In genomic region chr11:12800032-12800671, GRCh38 we compare ENCODE assay signal across 8 cellular contexts.
DNase-seq lines count a peak whose midpoint lies in the region; ATAC-seq and TF ChIP-seq lines count a peak whose summit lies in the region.

No MANE protein-coding gene starts in this region.

- H3K9me3 ChIP-seq in ES-I3 (ENCODE audit: control insufficient read depth, insufficient read depth, low read length) (no peaks in the 10 kb centered on the region), esophagus squamous epithelium (no peaks in the 10 kb centered on the region), parathyroid adenoma (ENCODE audit: control insufficient read depth, low read length) (no peaks in the 10 kb centered on the region)

- no peak for TF ChIP-seq CTCF in esophagus squamous epithelium (IDR thresholded peaks at IDR 0.05)
- no peak for TF ChIP-seq CTCF in parathyroid adenoma (IDR thresholded peaks at IDR 0.05)

- no peaks in the 10 kb centered on the region for H3K27me3 ChIP-seq in esophagus squamous epithelium
- H3K27me3 ChIP-seq in parathyroid adenoma (ENCODE audit: control insufficient read depth, insufficient read depth, low read length), result no peaks in the 10 kb centered on the region

- peak overlapping the region; percentile 1 for H3K4me2 ChIP-seq in parathyroid adenoma (ENCODE audit: low read length)

- H3K9ac ChIP-seq in ES-I3 (ENCODE audit: low read depth, low read length) (peak overlapping the region; percentile 11; the same call in 1 of the 2 replicates), parathyroid adenoma (no peak overlapping the region)

- ATAC-seq in GM18520 (IDR thresholded peaks at IDR 0.05; ENCODE audit: unreplicated experiment) (no peak), HG03095 (IDR thresholded peaks at IDR 0.05; ENCODE audit: unreplicated experiment) (no peak)

- no peak for TF ChIP-seq POLR2A in esophagus squamous epithelium (IDR thresholded peaks at IDR 0.05)

- H2AFZ ChIP-seq in parathyroid adenoma, result no peak overlapping the region

- DNase-seq in NCI-H526 treated with DMSO at 0.1 percent for 48 hours (lab: John Stamatoyannopoulos, UW) (peak; percentile 92), esophagus squamous epithelium (lab: John Stamatoyannopoulos, UW) (no peak), SKM-1 (lab: John Stamatoyannopoulos, UW; ENCODE audit: unreplicated experiment) (no peak)
- no peak for DNase-seq in effector CD8-positive, alpha-beta T cell (lab: John Stamatoyannopoulos, UW)

- WGBS in esophagus squamous epithelium, 2 donors, result 20 to 28% methylated on average over 8 of the region's 8 CpGs

- intact Hi-C loops in esophagus squamous epithelium (cut with DNase I), result no loop called here

- H3K27ac ChIP-seq in esophagus squamous epithelium (peak overlapping the region; percentile 45 to 65 (median 57)), parathyroid adenoma (peak overlapping the region; percentile 99)

- peaks cover 2% of the 10 kb centered on the region for H3K79me2 ChIP-seq in parathyroid adenoma

- peaks cover 58% of the 10 kb centered on the region for H3K4me1 ChIP-seq in ES-I3 (ENCODE audit: insufficient read depth, low read length)
- H3K4me1 ChIP-seq in esophagus squamous epithelium, result peaks cover 28 to 65% (median 42%) of the 10 kb centered on the region in 3 donors
- H3K4me1 ChIP-seq in parathyroid adenoma, result peaks cover 49% of the 10 kb centered on the region

- no peak overlapping the region for H3K4me3 ChIP-seq in esophagus squamous epithelium
- no peak overlapping the region for H3K4me3 ChIP-seq in parathyroid adenoma (ENCODE audit: low read depth, low read length)

- no peaks in the 10 kb centered on the region; the same call in 1 of the 2 replicates for H3K36me3 ChIP-seq in ES-I3 (ENCODE audit: insufficient read depth, low read length)
- peaks cover 0 to 7% (median 0%) of the 10 kb centered on the region in 3 donors for H3K36me3 ChIP-seq in esophagus squamous epithelium
- no peaks in the 10 kb centered on the region for H3K36me3 ChIP-seq in parathyroid adenoma (ENCODE audit: control insufficient read depth, insufficient read depth, low read length)
